Comparison of ENCODE assay signal across 14 cellular contexts in the genomic region with DNA sequence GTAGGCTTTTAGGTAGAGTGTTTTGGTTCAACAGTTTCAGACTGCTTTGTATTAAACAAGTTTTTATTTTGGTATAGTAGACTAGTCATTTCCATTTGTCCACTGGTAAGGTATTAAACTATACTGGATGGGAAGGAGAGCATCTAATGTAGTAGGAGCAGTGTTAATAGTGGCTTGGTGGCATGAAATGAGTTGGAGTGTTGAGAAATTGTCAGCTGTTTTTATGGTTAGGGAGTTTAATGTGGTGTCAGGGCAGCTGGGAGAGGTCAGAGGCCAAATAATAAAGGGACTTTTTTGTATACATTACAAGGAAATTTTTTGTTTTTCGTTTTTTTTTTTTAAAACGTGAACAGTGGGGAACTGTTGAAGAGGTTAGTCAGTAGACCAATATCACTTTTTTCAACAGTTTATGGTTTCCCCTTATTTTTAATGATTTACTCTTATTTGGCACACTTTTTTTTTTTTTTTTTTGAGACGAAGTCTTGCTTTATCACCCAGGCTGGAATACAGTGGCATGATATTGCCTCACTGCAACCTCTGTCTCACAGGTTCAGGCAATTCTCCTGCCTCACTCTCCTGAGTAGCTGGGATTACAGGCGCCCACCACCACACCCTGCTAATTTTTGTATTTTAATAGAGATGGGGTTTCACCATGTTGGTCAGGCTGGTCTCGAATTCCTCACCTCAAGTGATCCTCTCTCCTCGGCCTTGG. TPM values are rescaled to one million over a fixed set of nuclear protein-coding genes. Genes with fewer than 3 reads are reported as not detected.
DNase-seq lines count a peak whose midpoint lies in the region; ATAC-seq and TF ChIP-seq lines count a peak whose summit lies in the region.
"Had no signal": no experiment of that assay in that cellular context is flagged by ENCODE, and none has a peak within 500 bp of the region (broad histone marks: within the 10 kb centered on the region; RNA-seq: fewer than 3 reads in every experiment).

No MANE protein-coding gene starts in this region.

- intact Hi-C loops in Calu3 (cut with micrococcal nuclease; ENCODE audit: unreplicated experiment): no loop called here
- intact Hi-C loops in activated CD8-positive, alpha-beta T cell treated with anti-CD3 and anti-CD28 coated beads for 36 hours (cut with micrococcal nuclease): no loop called here
- intact Hi-C loops in mucosa of descending colon (cut with DNase I, micrococcal nuclease): no loop called here

- TF ChIP-seq CTCF in Calu3 (IDR thresholded peaks at IDR 0.05; ENCODE audit: unreplicated experiment) (no peak), mucosa of descending colon (IDR thresholded peaks at IDR 0.05) (no peak), RWPE1 (conservative IDR thresholded peaks at IDR 0.05; ENCODE audit: low read depth) (no peak)
- no peak for TF ChIP-seq CTCF in activated CD8-positive, alpha-beta T cell treated with anti-CD3 and anti-CD28 coated beads for 36 hours (IDR thresholded peaks at IDR 0.05)

- no peaks in the 10 kb centered on the region for H3K36me3 ChIP-seq in mucosa of descending colon (ENCODE audit: low read depth)

- H3K27ac ChIP-seq in RWPE1: no peak overlapping the region
- H3K27ac ChIP-seq: heart left ventricle had no signal

- no peaks in the 10 kb centered on the region for H3K27me3 Mint-ChIP-seq in Calu3 (ENCODE audit: unreplicated experiment)
- no peaks in the 10 kb centered on the region for H3K27me3 Mint-ChIP-seq in activated CD8-positive, alpha-beta T cell treated with anti-CD3 and anti-CD28 coated beads for 36 hours

- no peaks in the 10 kb centered on the region for H3K9me3 Mint-ChIP-seq in Calu3 (ENCODE audit: low read depth, unreplicated experiment)
- H3K9me3 Mint-ChIP-seq in activated CD8-positive, alpha-beta T cell treated with anti-CD3 and anti-CD28 coated beads for 36 hours: peaks cover 2% of the 10 kb centered on the region

- no peak overlapping the region for H3K4me3 ChIP-seq in mucosa of descending colon
- H3K4me3 ChIP-seq: GM23338, heart left ventricle, MG63 had no signal

- peaks cover 9% of the 10 kb centered on the region for H3K4me1 ChIP-seq in mucosa of descending colon (ENCODE audit: low read depth)

- CTCF ChIA-PET in Calu3 (lab: Charles Lee) (interaction anchor here (0.7 kb wide), 3 partner anchors 18 to 640 kb away, joined by 3 to 9 read pairs (median 6); no protein-coding TSS in a partner anchor), RWPE1 (lab: Yijun Ruan, JAX) (interaction anchor here (0.7 kb wide), 1 partner anchor 156 kb away, joined by 5 read pairs; no protein-coding TSS in a partner anchor)
- CTCF ChIA-PET in activated CD8-positive, alpha-beta T cell treated with anti-CD3 and anti-CD28 coated beads for 36 hours (lab: Charles Lee): interaction anchor here (1.2 kb wide), 1 partner anchor 18 kb away, joined by 3 read pairs; no protein-coding TSS in a partner anchor

- peak overlapping the region; percentile 1 for H3K4me3 Mint-ChIP-seq in Calu3 (ENCODE audit: low read depth, unreplicated experiment)
- H3K4me3 Mint-ChIP-seq in activated CD8-positive, alpha-beta T cell treated with anti-CD3 and anti-CD28 coated beads for 36 hours: no peak overlapping the region
- H3K4me3 Mint-ChIP-seq: GM23338 had no signal

- POLR2A ChIA-PET in activated CD8-positive, alpha-beta T cell treated with anti-CD3 and anti-CD28 coated beads for 36 hours (lab: Charles Lee): interaction anchor here (0.8 to 5.3 kb wide), 2 partner anchors 9 to 15 kb away, joined by 3 to 35 read pairs; no protein-coding TSS in a partner anchor
- POLR2A ChIA-PET in RWPE1 (lab: Yijun Ruan, JAX; ENCODE audit: low non-redundant PET): no interaction called here

- H3K27ac Mint-ChIP-seq in Calu3 (ENCODE audit: unreplicated experiment): peak overlapping the region; percentile 77
- peak overlapping the region; percentile 89 for H3K27ac Mint-ChIP-seq in activated CD8-positive, alpha-beta T cell treated with anti-CD3 and anti-CD28 coated beads for 36 hours

- peaks cover 24% of the 10 kb centered on the region for H3K4me1 Mint-ChIP-seq in Calu3 (ENCODE audit: low read depth, unreplicated experiment)
- H3K4me1 Mint-ChIP-seq in activated CD8-positive, alpha-beta T cell treated with anti-CD3 and anti-CD28 coated beads for 36 hours (ENCODE audit: low read depth): peaks cover 60% of the 10 kb centered on the region
- H3K4me1 Mint-ChIP-seq: GM23338 had no signal

- ATAC-seq in GM21423 (IDR thresholded peaks at IDR 0.05; ENCODE audit: unreplicated experiment) (peak; percentile 46), mucosa of descending colon (peak; percentile 20), GM19467 (IDR thresholded peaks at IDR 0.05; ENCODE audit: unreplicated experiment) (no peak)
- no peak for ATAC-seq in activated CD8-positive, alpha-beta T cell treated with anti-CD3 and anti-CD28 coated beads for 36 hours
- ATAC-seq: GM23338, heart left ventricle had no signal

- H3K36me3 Mint-ChIP-seq in Calu3 (ENCODE audit: insufficient read depth, unreplicated experiment): peaks cover 5% of the 10 kb centered on the region
- H3K36me3 Mint-ChIP-seq in activated CD8-positive, alpha-beta T cell treated with anti-CD3 and anti-CD28 coated beads for 36 hours (ENCODE audit: low read depth): peaks cover 50% of the 10 kb centered on the region

- no peak for DNase-seq in Calu3
- no peak for DNase-seq in activated CD8-positive, alpha-beta T cell treated with anti-CD3 and anti-CD28 coated beads for 36 hours
- no peak for DNase-seq in mucosa of descending colon
- no peak for DNase-seq in activated effector memory CD4-positive, alpha-beta T cell treated with Interleukin-2 at 50 U/mL for 16 hours
- no peak for DNase-seq in RWPE1 (ENCODE audit: low spot score)
- DNase-seq in GM03348 (ENCODE audit: low spot score): no peak
- DNase-seq: DMS 273 treated with DMSO at 0.1 percent for 48 hours, heart left ventricle, MG63, NCI-H524, SK-N-SH had no signal

- H3K9me3 ChIP-seq in mucosa of descending colon: no peaks in the 10 kb centered on the region

- BruUV-seq in Calu3 (replicated peaks; lab: Mats Ljungman, UMichigan): no TSS peak

RNA-seq across cellular contexts. Expression of gene ACTR3, which starts 21.2 kb away (rescaled TPM):
- total RNA-seq in Calu3 (2022): 277 and 296 TPM in 2 replicates
- total RNA-seq in activated CD8-positive, alpha-beta T cell treated with anti-CD3 and anti-CD28 coated beads for 36 hours: 100 to 1,000 TPM; 442 to 449 TPM
- total RNA-seq in mucosa of descending colon: 100 to 1,000 TPM; 217 to 242 (median 227) TPM

Comparison
In these comparisons a context has a peak if more than half of its experiments do, and no peak if none do; other contexts are left out.
1. ATAC-seq: peak in GM21423 (single experiment) and mucosa of descending colon (single experiment); none in activated CD8-positive, alpha-beta T cell treated with anti-CD3 and anti-CD28 coated beads for 36 hours (single experiment) and GM19467 (single experiment).